In the genomic region with DNA sequence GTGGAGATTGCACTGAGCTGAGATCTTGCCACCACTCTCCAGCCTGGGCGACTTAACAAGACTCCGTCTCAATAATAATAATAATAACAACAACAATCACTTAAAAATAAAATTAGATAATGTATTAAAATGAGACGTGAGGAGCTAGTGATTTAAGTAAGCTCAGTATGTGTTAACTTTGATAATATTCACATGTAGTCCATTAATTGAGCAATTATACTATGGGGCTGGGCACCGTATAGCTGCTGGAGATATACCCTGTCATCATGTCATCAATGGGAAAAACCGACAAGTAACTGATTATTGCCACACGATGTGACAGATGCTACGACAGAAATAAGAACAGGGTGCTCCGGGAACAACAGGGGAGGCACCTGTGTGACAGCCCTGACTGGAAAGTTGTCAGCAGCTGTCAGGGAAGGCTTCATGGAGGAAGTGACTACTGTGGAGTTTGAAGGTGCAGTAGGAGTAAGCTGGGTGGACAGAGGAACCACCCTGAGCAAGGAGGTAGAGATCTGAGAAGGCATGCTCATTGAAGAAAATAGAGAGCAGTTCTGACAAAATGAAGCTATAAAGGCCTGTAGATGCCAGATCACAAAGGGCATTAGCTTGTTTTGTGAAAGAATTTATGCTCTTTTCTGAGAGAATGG, we compare ENCODE assay signal across 8 cellular contexts. TPM values are rescaled to one million over a fixed set of nuclear protein-coding genes. Genes with fewer than 3 reads are reported as not detected.
DNase-seq lines count a peak whose midpoint lies in the region; ATAC-seq and TF ChIP-seq lines count a peak whose summit lies in the region.

No MANE protein-coding gene starts in this region.

- no peak for ATAC-seq in activated CD4-positive, alpha-beta T cell treated with anti-CD3 and anti-CD28 coated beads for 36 hours
- ATAC-seq in WTC11 (no peak), HG03045 (IDR thresholded peaks at IDR 0.05; ENCODE audit: unreplicated experiment) (no peak)

- peak overlapping the region; percentile 4 for H3K27ac Mint-ChIP-seq in activated CD4-positive, alpha-beta T cell treated with anti-CD3 and anti-CD28 coated beads for 36 hours
- no peak overlapping the region; the same call in 1 of the 2 replicates for H3K27ac Mint-ChIP-seq in WTC11
- peak overlapping the region in 2 of 6 donors; percentile 30 to 43 for H3K27ac Mint-ChIP-seq in immature natural killer cell

- TF ChIP-seq CTCF in WTC11 (IDR thresholded peaks at IDR 0.05): no peak

- no peak for DNase-seq in activated CD4-positive, alpha-beta T cell treated with anti-CD3 and anti-CD28 coated beads for 36 hours
- DNase-seq in activated CD4-positive, alpha-beta T cell treated with anti-CD3 and anti-CD28 coated beads, Interleukin-2, amount 50 U/mL, for 48 hours: no peak
- DNase-seq in WTC11 (ENCODE audit: low spot score) (no peak), immature natural killer cell (no peak), substantia nigra (lab: John Stamatoyannopoulos, UW) (no peak), GM19240 (ENCODE audit: insufficient read length, low spot score) (no peak), activated gamma-delta T cell (lab: John Stamatoyannopoulos, UW) (no peak)

- H3K36me3 Mint-ChIP-seq in activated CD4-positive, alpha-beta T cell treated with anti-CD3 and anti-CD28 coated beads for 36 hours (ENCODE audit: low read depth): no peaks in the 10 kb centered on the region
- H3K36me3 Mint-ChIP-seq in WTC11 (no peaks in the 10 kb centered on the region), immature natural killer cell (no peaks in the 10 kb centered on the region)

- intact Hi-C loops in activated CD4-positive, alpha-beta T cell treated with anti-CD3 and anti-CD28 coated beads for 36 hours (cut with DNase I, micrococcal nuclease): loop anchor here (2.0 to 10.0 kb wide), 5 partner anchors 65 to 1217 kb away; partner anchors contain the start of genes KIF14 (in 1 of the 2), KIF21B (in 1 of the 2) and TIMM17A (in 1 of the 2)

- H3K4me1 Mint-ChIP-seq in activated CD4-positive, alpha-beta T cell treated with anti-CD3 and anti-CD28 coated beads for 36 hours: peaks cover 45% of the 10 kb centered on the region
- peaks cover 32% of the 10 kb centered on the region for H3K4me1 Mint-ChIP-seq in WTC11
- peaks cover 13 to 20% of the 10 kb centered on the region in 2 donors for H3K4me1 Mint-ChIP-seq in immature natural killer cell

- H3K4me3 Mint-ChIP-seq in activated CD4-positive, alpha-beta T cell treated with anti-CD3 and anti-CD28 coated beads for 36 hours: peak overlapping the region; percentile 91
- H3K4me3 Mint-ChIP-seq in WTC11 (peak overlapping the region; percentile 99), immature natural killer cell (peak overlapping the region; percentile 88 to 93 (median 91))

- CTCF ChIA-PET in activated CD4-positive, alpha-beta T cell treated with anti-CD3 and anti-CD28 coated beads for 36 hours (lab: Charles Lee): interaction anchor here (0.6 to 1.4 kb wide), 7 partner anchors 8 to 348 kb away, joined by 3 to 10 read pairs (median 3); no protein-coding TSS in a partner anchor
- CTCF ChIA-PET in WTC11 (lab: Charles Lee): interaction anchor here (0.9 to 1.1 kb wide), 3 partner anchors 65 to 116 kb away, joined by 3 to 7 read pairs (median 4); partner anchors contain the start of gene DDX59

- peaks cover 4% of the 10 kb centered on the region for H3K27me3 Mint-ChIP-seq in activated CD4-positive, alpha-beta T cell treated with anti-CD3 and anti-CD28 coated beads for 36 hours
- H3K27me3 Mint-ChIP-seq in WTC11 (ENCODE audit: low read depth): peaks cover 8% of the 10 kb centered on the region
- H3K27me3 Mint-ChIP-seq in immature natural killer cell (ENCODE audit: low read depth in 3 of 3): peaks cover 7 to 16% (median 10%) of the 10 kb centered on the region in 3 donors

- H3K9me3 Mint-ChIP-seq in activated CD4-positive, alpha-beta T cell treated with anti-CD3 and anti-CD28 coated beads for 36 hours (ENCODE audit: low read depth): no peaks in the 10 kb centered on the region
- H3K9me3 Mint-ChIP-seq in WTC11: no peaks in the 10 kb centered on the region
- H3K9me3 Mint-ChIP-seq in immature natural killer cell: no peaks in the 10 kb centered on the region

- POLR2A ChIA-PET in activated CD4-positive, alpha-beta T cell treated with anti-CD3 and anti-CD28 coated beads for 36 hours (lab: Charles Lee): interaction anchor here (0.7 kb wide), 1 partner anchor 18 kb away, joined by 5 read pairs; no protein-coding TSS in a partner anchor
- POLR2A ChIA-PET in WTC11 (lab: Charles Lee): interaction anchor here (2.8 kb wide), 1 partner anchor 68 kb away, joined by 17 read pairs; the partner anchor contains the start of gene DDX59

- peak overlapping the region; percentile 86 for H3K27ac ChIP-seq in substantia nigra (ENCODE audit: low read depth, low read length, poor library complexity, severe bottlenecking)

TF ChIP-seq in WTC11, 78 proteins besides CTCF, POLR2A, EP300 and RAD21 (continues in another document):
- TF ChIP-seq RORB (CRISPR knock-in tag; IDR thresholded peaks at IDR 0.05) (no peak), ZSCAN18 (CRISPR knock-in tag; IDR thresholded peaks at IDR 0.05) (no peak), MAX (CRISPR knock-in tag; IDR thresholded peaks at IDR 0.05) (no peak), OVOL2 (CRISPR knock-in tag; IDR thresholded peaks at IDR 0.05; ENCODE audit: borderline replicate concordance) (no peak), PRRX2 (CRISPR knock-in tag; IDR thresholded peaks at IDR 0.05) (no peak), ZNF396 (CRISPR knock-in tag; IDR thresholded peaks at IDR 0.05; ENCODE audit: borderline replicate concordance) (no peak), CBFB (CRISPR knock-in tag; IDR thresholded peaks at IDR 0.05; ENCODE audit: low read depth) (no peak), STAT6 (CRISPR knock-in tag; conservative IDR thresholded peaks at IDR 0.05; ENCODE audit: low read depth) (no peak), ZNF138 (CRISPR knock-in tag; conservative IDR thresholded peaks at IDR 0.05) (no peak), CREB1 (CRISPR knock-in tag; IDR thresholded peaks at IDR 0.05) (no peak), ZBTB21 (CRISPR knock-in tag; IDR thresholded peaks at IDR 0.05; ENCODE audit: borderline replicate concordance) (no peak), NR2C2 (CRISPR knock-in tag; IDR thresholded peaks at IDR 0.05) (no peak), MYBL2 (CRISPR knock-in tag; IDR thresholded peaks at IDR 0.05) (no peak)
- TF ChIP-seq, protein P1, sequence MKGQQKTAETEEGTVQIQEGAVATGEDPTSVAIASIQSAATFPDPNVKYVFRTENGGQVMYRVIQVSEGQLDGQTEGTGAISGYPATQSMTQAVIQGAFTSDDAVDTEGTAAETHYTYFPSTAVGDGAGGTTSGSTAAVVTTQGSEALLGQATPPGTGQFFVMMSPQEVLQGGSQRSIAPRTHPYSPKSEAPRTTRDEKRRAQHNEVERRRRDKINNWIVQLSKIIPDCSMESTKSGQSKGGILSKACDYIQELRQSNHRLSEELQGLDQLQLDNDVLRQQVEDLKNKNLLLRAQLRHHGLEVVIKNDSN (CRISPR knock-in tag; IDR thresholded peaks at IDR 0.05): no peak
- TF ChIP-seq, protein P2, sequence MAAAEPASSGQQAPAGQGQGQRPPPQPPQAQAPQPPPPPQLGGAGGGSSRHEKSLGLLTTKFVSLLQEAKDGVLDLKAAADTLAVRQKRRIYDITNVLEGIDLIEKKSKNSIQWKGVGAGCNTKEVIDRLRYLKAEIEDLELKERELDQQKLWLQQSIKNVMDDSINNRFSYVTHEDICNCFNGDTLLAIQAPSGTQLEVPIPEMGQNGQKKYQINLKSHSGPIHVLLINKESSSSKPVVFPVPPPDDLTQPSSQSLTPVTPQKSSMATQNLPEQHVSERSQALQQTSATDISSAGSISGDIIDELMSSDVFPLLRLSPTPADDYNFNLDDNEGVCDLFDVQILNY (CRISPR knock-in tag; IDR thresholded peaks at IDR 0.05): no peak
- TF ChIP-seq, protein P3, sequence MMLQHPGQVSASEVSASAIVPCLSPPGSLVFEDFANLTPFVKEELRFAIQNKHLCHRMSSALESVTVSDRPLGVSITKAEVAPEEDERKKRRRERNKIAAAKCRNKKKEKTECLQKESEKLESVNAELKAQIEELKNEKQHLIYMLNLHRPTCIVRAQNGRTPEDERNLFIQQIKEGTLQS (CRISPR knock-in tag; conservative IDR thresholded peaks at IDR 0.05): no peak

RNA-seq across cellular contexts. Expression of gene CAMSAP2, which starts 0.9 kb away (rescaled TPM):
- 1 to 10 TPM; 2.3 to 3.0 TPM for total RNA-seq in activated CD4-positive, alpha-beta T cell treated with anti-CD3 and anti-CD28 coated beads for 36 hours
- total RNA-seq in WTC11 (2021): 18.1 to 20.7 TPM (median 19.0 TPM) in 3 replicates
- under 1 TPM in 1 of 3 donors, not detected in 2; 0.21 TPM for polyA plus RNA-seq in immature natural killer cell
